ENCODE assay signal across 1 cellular context in the genomic region with DNA sequence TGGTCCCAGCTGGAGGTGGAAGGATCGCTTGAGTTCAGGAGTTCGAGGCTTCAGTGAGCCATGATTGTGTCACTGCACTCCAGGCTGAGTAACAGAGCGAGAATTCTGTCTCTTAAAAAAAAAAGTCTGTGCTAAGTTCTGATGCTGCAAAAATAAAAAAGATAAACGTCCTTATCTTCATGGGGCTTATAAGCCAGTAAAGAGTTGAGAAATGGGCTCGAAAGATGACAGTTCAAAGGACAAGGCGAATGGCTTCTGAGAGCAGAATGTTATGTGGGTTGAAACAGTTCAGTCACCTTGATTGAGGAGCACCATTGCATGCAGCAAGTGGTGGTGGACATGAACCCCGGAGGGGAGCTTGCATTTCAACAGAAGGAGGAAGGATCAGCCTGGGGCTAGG.
TF ChIP-seq lines count a peak whose summit lies in the region.

No MANE protein-coding gene starts in this region.

TF ChIP-seq in IMR-90, 13 proteins besides CTCF, POLR2A, EP300 and RAD21 (continued from another document):
- TF ChIP-seq, protein P1, sequence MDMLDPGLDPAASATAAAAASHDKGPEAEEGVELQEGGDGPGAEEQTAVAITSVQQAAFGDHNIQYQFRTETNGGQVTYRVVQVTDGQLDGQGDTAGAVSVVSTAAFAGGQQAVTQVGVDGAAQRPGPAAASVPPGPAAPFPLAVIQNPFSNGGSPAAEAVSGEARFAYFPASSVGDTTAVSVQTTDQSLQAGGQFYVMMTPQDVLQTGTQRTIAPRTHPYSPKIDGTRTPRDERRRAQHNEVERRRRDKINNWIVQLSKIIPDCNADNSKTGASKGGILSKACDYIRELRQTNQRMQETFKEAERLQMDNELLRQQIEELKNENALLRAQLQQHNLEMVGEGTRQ (IDR thresholded peaks at IDR 0.05; ENCODE audit: low read depth, low read length) = no peak
- TF ChIP-seq RCOR1 (IDR thresholded peaks at IDR 0.05; ENCODE audit: insufficient replicate concordance, low read length) = no peak
- no peak for TF ChIP-seq FOS (IDR thresholded peaks at IDR 0.05; ENCODE audit: low read depth, low read length)
- no peak for TF ChIP-seq CEBPB (IDR thresholded peaks at IDR 0.05; ENCODE audit: low read depth, low read length)
- TF ChIP-seq, protein P2, sequence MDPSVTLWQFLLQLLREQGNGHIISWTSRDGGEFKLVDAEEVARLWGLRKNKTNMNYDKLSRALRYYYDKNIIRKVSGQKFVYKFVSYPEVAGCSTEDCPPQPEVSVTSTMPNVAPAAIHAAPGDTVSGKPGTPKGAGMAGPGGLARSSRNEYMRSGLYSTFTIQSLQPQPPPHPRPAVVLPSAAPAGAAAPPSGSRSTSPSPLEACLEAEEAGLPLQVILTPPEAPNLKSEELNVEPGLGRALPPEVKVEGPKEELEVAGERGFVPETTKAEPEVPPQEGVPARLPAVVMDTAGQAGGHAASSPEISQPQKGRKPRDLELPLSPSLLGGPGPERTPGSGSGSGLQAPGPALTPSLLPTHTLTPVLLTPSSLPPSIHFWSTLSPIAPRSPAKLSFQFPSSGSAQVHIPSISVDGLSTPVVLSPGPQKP (IDR thresholded peaks at IDR 0.05; ENCODE audit: borderline replicate concordance, low read depth, low read length) = no peak
